21 cellular contexts compared by ENCODE assay signal in the genomic region with DNA sequence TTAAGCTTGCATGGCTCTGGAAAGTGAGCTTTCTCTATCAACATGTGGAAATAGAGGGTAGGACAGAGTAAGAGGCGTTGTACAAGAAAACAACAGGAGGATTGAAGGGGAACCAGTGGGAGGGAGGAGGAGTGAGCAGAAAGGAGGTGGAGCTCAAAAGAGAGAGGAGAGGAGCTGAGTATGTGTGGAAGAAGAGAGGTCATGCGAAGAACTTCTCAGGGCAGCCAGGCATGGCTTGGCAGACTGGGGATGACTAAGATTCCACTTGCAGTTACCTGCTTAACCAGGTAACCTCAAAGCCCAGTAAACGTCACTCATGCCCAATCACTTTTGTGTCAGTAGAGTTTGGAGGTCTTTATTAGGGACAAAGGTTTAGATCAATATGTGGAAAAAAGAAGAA.
"Had no signal": no experiment of that assay in that cellular context is flagged by ENCODE, and none has a peak within 500 bp of the region (broad histone marks: within the 10 kb centered on the region; RNA-seq: fewer than 3 reads in every experiment).

No MANE protein-coding gene starts in this region.

- H3K36me3 Mint-ChIP-seq: activated naive CD4-positive, alpha-beta T cell treated with anti-CD3 and anti-CD28 coated beads, Interleukin-2, amount 50 U/mL, for 24 hours had no signal

- H3K4me3 Mint-ChIP-seq: activated CD8-positive, alpha-beta memory T cell treated with anti-CD3 and anti-CD28 coated beads, Interleukin-2, amount 10 ng/mL, durations not matched to agents 7 days and 5 days; activated naive CD4-positive, alpha-beta T cell treated with anti-CD3 and anti-CD28 coated beads, Interleukin-2, amount 50 U/mL, for 24 hours; activated T-cell treated with anti-CD3 and anti-CD28 coated beads, Interleukin-2, amount 50 U/mL, for 24 hours; memory B cell; naive thymus-derived CD4-positive, alpha-beta T cell; T-helper 2 cell treated with Interferon-gamma antibody and Interleukin-4, amounts not matched to agents 5 μg/mL and 100 μg/mL, for 36 hours had no signal

- H3K27ac Mint-ChIP-seq: activated CD8-positive, alpha-beta memory T cell treated with anti-CD3 and anti-CD28 coated beads, Interleukin-2, amount 10 ng/mL, durations not matched to agents 7 days and 5 days; activated naive CD4-positive, alpha-beta T cell treated with anti-CD3 and anti-CD28 coated beads, Interleukin-2, amount 50 U/mL, for 24 hours; activated T-cell treated with anti-CD3 and anti-CD28 coated beads, Interleukin-2, amount 50 U/mL, for 24 hours; memory B cell; naive thymus-derived CD4-positive, alpha-beta T cell; T-helper 2 cell treated with Interferon-gamma antibody and Interleukin-4, amounts not matched to agents 5 μg/mL and 100 μg/mL, for 36 hours had no signal

- DNase-seq: activated CD4-positive, alpha-beta T cell treated with anti-CD3 and anti-CD28 coated beads, Interleukin-2, amount 50 U/mL, for 48 hours; activated CD4-positive, CD25-positive, alpha-beta regulatory T cell treated with anti-CD3 and anti-CD28 coated beads, Interleukin-2, amount 50 U/mL, for 72 hours; activated CD8-positive, alpha-beta memory T cell treated with anti-CD3 and anti-CD28 coated beads, Interleukin-2, amount 10 ng/mL, durations not matched to agents 7 days and 5 days; activated effector memory CD4-positive, alpha-beta T cell treated with Interleukin-2 at 50 U/mL for 16 hours; activated T-cell treated with anti-CD3 and anti-CD28 coated beads, Interleukin-2, amount 50 U/mL, for 24 hours; amniotic stem cell; body of pancreas; cerebellar nuclear complex; effector memory CD4-positive, alpha-beta T cell; heart right ventricle; left lung; mucosa of descending colon; naive thymus-derived CD4-positive, alpha-beta T cell; pancreas; retina; stimulated activated CD4-positive, alpha-beta T cell treated with anti-CD3 and anti-CD28 coated beads, Interleukin-2, amount 100 ng/mL, for 48 hours; stimulated activated naive CD4-positive, alpha-beta T cell; trophoblast cell had no signal

- H3K4me1 Mint-ChIP-seq: activated CD8-positive, alpha-beta memory T cell treated with anti-CD3 and anti-CD28 coated beads, Interleukin-2, amount 10 ng/mL, durations not matched to agents 7 days and 5 days; activated naive CD4-positive, alpha-beta T cell treated with anti-CD3 and anti-CD28 coated beads, Interleukin-2, amount 50 U/mL, for 24 hours had no signal

- ATAC-seq: activated CD8-positive, alpha-beta memory T cell treated with anti-CD3 and anti-CD28 coated beads, Interleukin-2, amount 10 ng/mL, durations not matched to agents 7 days and 5 days; body of pancreas; heart right ventricle; left lung; mucosa of descending colon; naive thymus-derived CD4-positive, alpha-beta T cell; pancreas had no signal
